ENCODE assay signal across 21 cellular contexts in genomic region chr3:13188380-13188779, GRCh38.
"Had no signal": no experiment of that assay in that cellular context is flagged by ENCODE, and none has a peak within 500 bp of the region (broad histone marks: within the 10 kb centered on the region; RNA-seq: fewer than 3 reads in every experiment).

No MANE protein-coding gene starts in this region.

- H3K9me3 ChIP-seq: psoas muscle, thyroid gland had no signal

- H3K9me3 Mint-ChIP-seq: natural killer cell had no signal

- H3K4me3 ChIP-seq: coronary artery, heart left ventricle, neural progenitor cell, psoas muscle, skin epidermis, thyroid gland had no signal

- H3K36me3 ChIP-seq: heart left ventricle, neural progenitor cell, thyroid gland had no signal

- H3K9ac ChIP-seq: neural progenitor cell, parathyroid adenoma had no signal

- H3K4me2 ChIP-seq: neural progenitor cell had no signal

- H3K27me3 ChIP-seq: neural progenitor cell, thyroid gland had no signal

- H3K79me2 ChIP-seq: parathyroid adenoma had no signal

- H3K4me1 Mint-ChIP-seq: endodermal cell had no signal

- H3K27ac Mint-ChIP-seq: endodermal cell, natural killer cell, neural progenitor cell, type B pancreatic cell had no signal

- H3K36me3 Mint-ChIP-seq: natural killer cell, type B pancreatic cell had no signal

- H3K27ac ChIP-seq: coronary artery, heart left ventricle, neural progenitor cell, parathyroid adenoma, psoas muscle, thyroid gland had no signal

- H3K4me1 ChIP-seq: parathyroid adenoma, thyroid gland had no signal

- H3K4me3 Mint-ChIP-seq: endodermal cell, natural killer cell, neural progenitor cell, type B pancreatic cell had no signal

- H2AFZ ChIP-seq: neural progenitor cell, parathyroid adenoma had no signal

- DNase-seq: effector CD4-positive, alpha-beta T cell; endodermal cell; heart left ventricle; hippocampal formation; kidney glomerular epithelial cell; mammary epithelial cell; natural killer cell; occipital lobe; psoas muscle; retina; stimulated activated CD4-positive, alpha-beta T cell treated with anti-CD3 and anti-CD28 coated beads, Interleukin-2, amount 100 ng/mL, for 24 hours; stimulated activated CD4-positive, alpha-beta T cell treated with anti-CD3 and anti-CD28 coated beads, Interleukin-4, amount 100 ng/mL, for 4 hours; stimulated activated naive CD4-positive, alpha-beta T cell; thyroid gland had no signal

- ATAC-seq: esophagus mucosa, heart left ventricle, natural killer cell, psoas muscle, sciatic nerve had no signal
